ENCODE assay signal across 8 cellular contexts in genomic region chr14:80587096-80587724, GRCh38.
DNase-seq lines count a peak whose midpoint lies in the region; ATAC-seq and TF ChIP-seq lines count a peak whose summit lies in the region.

No MANE protein-coding gene starts in this region.

- WGBS in esophagus muscularis mucosa, result 80% methylated on average over 3 of the region's 3 CpGs

- ATAC-seq in activated T-cell treated with anti-CD3 and anti-CD28 coated beads, Interleukin-2, amount 50 U/mL, for 4 hours, result peak; percentile 94 to 95
- peak; percentile 96 for ATAC-seq in GM19438 (IDR thresholded peaks at IDR 0.05; ENCODE audit: low read depth, unreplicated experiment)
- ATAC-seq in HG03354 (IDR thresholded peaks at IDR 0.05; ENCODE audit: poor library complexity, severe bottlenecking, unreplicated experiment), result peak; percentile 95
- ATAC-seq in RWPE2 (ENCODE audit: low read depth), result peak; percentile 37; the same call in 1 of the 3 replicates
- peak; percentile 72 for ATAC-seq in sciatic nerve

- H3K27ac ChIP-seq in RWPE2 (ENCODE audit: poor library complexity, severe bottlenecking) (no peak overlapping the region), esophagus muscularis mucosa (replicated peaks in 1 of 4) (no peak overlapping the region)

- H3K4me3 Mint-ChIP-seq in activated T-cell treated with anti-CD3 and anti-CD28 coated beads, Interleukin-2, amount 50 U/mL, for 4 hours, result no peak overlapping the region

- H3K27me3 ChIP-seq in RWPE2 (ENCODE audit: insufficient read depth, poor library complexity, severe bottlenecking) (no peaks in the 10 kb centered on the region), esophagus muscularis mucosa (no peaks in the 10 kb centered on the region)

- H3K4me1 Mint-ChIP-seq in activated T-cell treated with anti-CD3 and anti-CD28 coated beads, Interleukin-2, amount 50 U/mL, for 4 hours (ENCODE audit: low read depth), result peaks cover 10% of the 10 kb centered on the region

- H3K36me3 ChIP-seq in RWPE2 (ENCODE audit: low read depth) (no peaks in the 10 kb centered on the region), esophagus muscularis mucosa (no peaks in the 10 kb centered on the region)

- intact Hi-C loops in esophagus muscularis mucosa (cut with DNase I) (no loop called here), sciatic nerve (cut with DNase I) (no loop called here)

- H3K4me3 ChIP-seq in RWPE2 (ENCODE audit: severe bottlenecking), result no peak overlapping the region
- no peak overlapping the region for H3K4me3 ChIP-seq in esophagus muscularis mucosa

- TF ChIP-seq CTCF in RWPE2 (IDR thresholded peaks at IDR 0.05; ENCODE audit: poor library complexity, severe bottlenecking) (peak; percentile 88), esophagus muscularis mucosa (IDR thresholded peaks at IDR 0.05) (peak; percentile 5 to 48 (median 29))

- H3K27me3 Mint-ChIP-seq in activated T-cell treated with anti-CD3 and anti-CD28 coated beads, Interleukin-2, amount 50 U/mL, for 4 hours (ENCODE audit: low read depth), result no peaks in the 10 kb centered on the region

- peaks cover 15% of the 10 kb centered on the region for H3K4me1 ChIP-seq in RWPE2 (ENCODE audit: insufficient read depth, poor library complexity, severe bottlenecking)
- peaks cover 0 to 14% (median 10%) of the 10 kb centered on the region in 4 donors for H3K4me1 ChIP-seq in esophagus muscularis mucosa

- TF ChIP-seq POLR2A in esophagus muscularis mucosa (IDR thresholded peaks at IDR 0.05; ENCODE audit: low read depth), result no peak

- no peak for DNase-seq in activated T-cell treated with anti-CD3 and anti-CD28 coated beads, Interleukin-2, amount 50 U/mL, for 4 hours
- no peak for DNase-seq in activated T-cell treated with anti-CD3 and anti-CD28 coated beads, Interleukin-2, amount 50 U/mL, for 1 hour
- DNase-seq in RWPE2 (ENCODE audit: low spot score), result no peak
- no peak for DNase-seq in esophagus muscularis mucosa (ENCODE audit: extremely low spot score)
- no peak for DNase-seq in sciatic nerve (ENCODE audit: low spot score)
- no peak for DNase-seq in T-helper 9 cell

- H3K36me3 Mint-ChIP-seq in activated T-cell treated with anti-CD3 and anti-CD28 coated beads, Interleukin-2, amount 50 U/mL, for 4 hours (ENCODE audit: insufficient read depth), result peaks cover 21% of the 10 kb centered on the region

- no peak for TF ChIP-seq EP300 in esophagus muscularis mucosa (IDR thresholded peaks at IDR 0.05)

- H3K9me3 ChIP-seq in RWPE2 (ENCODE audit: severe bottlenecking) (peaks cover 5% of the 10 kb centered on the region), esophagus muscularis mucosa (peaks cover 0 to 10% (median 2%) of the 10 kb centered on the region in 4 donors)

- H3K9me3 Mint-ChIP-seq in activated T-cell treated with anti-CD3 and anti-CD28 coated beads, Interleukin-2, amount 50 U/mL, for 4 hours, result peaks cover 22% of the 10 kb centered on the region

Comparison
In these comparisons a context has a peak if more than half of its experiments do, and no peak if none do; other contexts are left out.
1. ATAC-seq: peak in every context shown above with its lines; median percentile 96 in GM19438; 95 in HG03354; 94 in activated T-cell treated with anti-CD3 and anti-CD28 coated beads, Interleukin-2, amount 50 U/mL, for 4 hours; 72 in sciatic nerve; 37 in RWPE2.